10 cellular contexts compared by ENCODE assay signal in the genomic region with DNA sequence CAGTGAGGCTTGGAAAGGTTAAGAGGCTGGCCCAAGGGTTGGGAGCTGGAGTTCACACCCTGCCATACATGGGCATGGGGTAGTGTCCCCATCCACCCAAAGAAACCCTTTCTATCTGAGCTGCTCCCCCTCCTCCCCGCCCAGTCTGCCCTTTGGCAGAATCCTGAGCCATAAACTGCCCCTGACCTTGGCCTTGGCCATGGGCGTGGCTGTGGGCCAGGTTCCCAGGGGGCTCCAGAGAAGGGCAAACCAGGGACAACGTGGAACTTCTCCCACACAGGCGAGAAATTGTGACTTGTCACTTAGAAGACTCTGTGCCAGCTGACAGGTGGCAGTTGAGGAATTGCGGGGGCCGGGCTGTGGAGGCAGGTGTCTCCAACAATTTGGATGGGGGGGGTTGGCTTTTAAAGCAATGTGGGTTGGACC. TPM values are rescaled to one million over a fixed set of nuclear protein-coding genes. Genes with fewer than 3 reads are reported as not detected.
DNase-seq lines count a peak whose midpoint lies in the region; ATAC-seq and TF ChIP-seq lines count a peak whose summit lies in the region.
"Had no signal": no experiment of that assay in that cellular context is flagged by ENCODE, and none has a peak within 500 bp of the region (broad histone marks: within the 10 kb centered on the region; RNA-seq: fewer than 3 reads in every experiment).

No MANE protein-coding gene starts in this region.

- TF ChIP-seq CTCF in NB4 (IDR thresholded peaks at IDR 0.05; ENCODE audit: low read depth, low read length): no peak
- no peak for TF ChIP-seq CTCF in dorsolateral prefrontal cortex (IDR thresholded peaks at IDR 0.05 in 54 of 56, conservative IDR thresholded peaks at IDR 0.05 in 2 of 56; ENCODE audit: low read depth in 1 of 56, partially characterized antibody in 56 of 56)
- TF ChIP-seq CTCF in neutrophil (IDR thresholded peaks at IDR 0.05): no peak
- no peak for TF ChIP-seq CTCF in chondrocyte (IDR thresholded peaks at IDR 0.05)
- no peak for TF ChIP-seq CTCF in nephron progenitor cell (IDR thresholded peaks at IDR 0.05)

- H3K9me3 ChIP-seq in CD4-positive, CD25-positive, alpha-beta regulatory T cell (ENCODE audit: control insufficient read depth in 2 of 2, low read length in 2 of 2): no peaks in the 10 kb centered on the region
- H3K9me3 ChIP-seq in neutrophil: no peaks in the 10 kb centered on the region

- peak overlapping the region; percentile 98 to 100 (median 98) for H3K27ac Mint-ChIP-seq in CD4-positive, CD25-positive, alpha-beta regulatory T cell
- H3K27ac Mint-ChIP-seq in chondrocyte (ENCODE audit: unreplicated experiment) (no peak overlapping the region), nephron progenitor cell (no peak overlapping the region)

- H3K36me3 Mint-ChIP-seq in CD4-positive, CD25-positive, alpha-beta regulatory T cell: peaks cover 43% of the 10 kb centered on the region
- H3K36me3 Mint-ChIP-seq in chondrocyte (ENCODE audit: low read depth) (no peaks in the 10 kb centered on the region), nephron progenitor cell (ENCODE audit: low read depth) (no peaks in the 10 kb centered on the region)

- peaks cover 6 to 56% (median 35%) of the 10 kb centered on the region in 4 donors for H3K4me1 Mint-ChIP-seq in CD4-positive, CD25-positive, alpha-beta regulatory T cell
- H3K4me1 Mint-ChIP-seq in chondrocyte (ENCODE audit: low read depth) (peaks cover 2% of the 10 kb centered on the region), nephron progenitor cell (peaks cover 75% of the 10 kb centered on the region)

- H3K4me3 ChIP-seq in CD4-positive, CD25-positive, alpha-beta regulatory T cell (ENCODE audit: low read depth, low read length): peak overlapping the region; percentile 96
- H3K4me3 ChIP-seq in NB4 (ENCODE audit: low read depth, low read length) (peak overlapping the region; percentile 84), dorsolateral prefrontal cortex (peak overlapping the region in 3 of 59 donors; percentile 12 to 79 (median 69)), neutrophil (ENCODE audit: low read depth in 1 of 2, low read length in 1 of 2) (peak overlapping the region; percentile 56 to 58)

- intact Hi-C loops in dorsolateral prefrontal cortex (cut with DNase I): no loop called here

- H3K36me3 ChIP-seq in CD4-positive, CD25-positive, alpha-beta regulatory T cell (ENCODE audit: control insufficient read depth, insufficient read depth, low read length): no peaks in the 10 kb centered on the region
- no peaks in the 10 kb centered on the region for H3K36me3 ChIP-seq in neutrophil

- peaks cover 13% of the 10 kb centered on the region for H3K27me3 Mint-ChIP-seq in CD4-positive, CD25-positive, alpha-beta regulatory T cell
- H3K27me3 Mint-ChIP-seq in chondrocyte (ENCODE audit: low read depth) (peaks cover 2% of the 10 kb centered on the region), nephron progenitor cell (ENCODE audit: low read depth, poor library complexity) (peaks cover 39% of the 10 kb centered on the region)

- peak overlapping the region; percentile 90 for H3K27ac ChIP-seq in CD4-positive, CD25-positive, alpha-beta regulatory T cell (ENCODE audit: insufficient read depth, low read length, poor library complexity, severe bottlenecking)
- H3K27ac ChIP-seq in dorsolateral prefrontal cortex: peak overlapping the region in 55 of 59 donors; percentile 8 to 91 (median 72)
- peak overlapping the region; percentile 89 for H3K27ac ChIP-seq in neutrophil

- H3K4me1 ChIP-seq in CD4-positive, CD25-positive, alpha-beta regulatory T cell (ENCODE audit: control insufficient read depth, insufficient read depth, low read length, poor library complexity, severe bottlenecking): peaks cover 66% of the 10 kb centered on the region
- peaks cover 84 to 98% of the 10 kb centered on the region in 2 experiments for H3K4me1 ChIP-seq in neutrophil (ENCODE audit: control insufficient read depth in 1 of 2, insufficient read depth in 1 of 2, low read depth in 1 of 2, low read length in 1 of 2)

- no peak for ATAC-seq in CD4-positive, CD25-positive, alpha-beta regulatory T cell (ENCODE audit: low read depth in 2 of 2)
- ATAC-seq: activated CD4-positive, CD25-positive, alpha-beta regulatory T cell treated with anti-CD3 and anti-CD28 coated beads, Interleukin-2, amount 50 U/mL, for 24 hours had no signal

- no peak for TF ChIP-seq POLR2A in NB4 (IDR thresholded peaks at IDR 0.05; ENCODE audit: extremely low read depth, insufficient read length)

- no peaks in the 10 kb centered on the region for H3K27me3 ChIP-seq in CD4-positive, CD25-positive, alpha-beta regulatory T cell (ENCODE audit: control insufficient read depth, insufficient read depth, low read length)
- H3K27me3 ChIP-seq in dorsolateral prefrontal cortex: no peaks in the 10 kb centered on the region
- no peaks in the 10 kb centered on the region for H3K27me3 ChIP-seq in neutrophil

- H3K4me3 Mint-ChIP-seq in CD4-positive, CD25-positive, alpha-beta regulatory T cell: peak overlapping the region; percentile 97 to 100 (median 100)
- H3K4me3 Mint-ChIP-seq in chondrocyte (ENCODE audit: unreplicated experiment) (no peak overlapping the region), nephron progenitor cell (no peak overlapping the region)

- DNase-seq in CD4-positive, CD25-positive, alpha-beta regulatory T cell: no peak
- DNase-seq in NB4 (ENCODE audit: low read depth): peak; percentile 59
- DNase-seq in dorsolateral prefrontal cortex: peak in 1 of 10 donors; percentile 54
- DNase-seq in chondrocyte (ENCODE audit: low spot score): no peak
- DNase-seq in mesenteric fat pad (ENCODE audit: low spot score): no peak
- no peak for DNase-seq in nephron progenitor cell
- DNase-seq in iPS-NIHi7 (ENCODE audit: extremely low spot score): no peak
- DNase-seq: DMS79 had no signal

- peaks cover 0 to 2% (median 0%) of the 10 kb centered on the region in 7 donors for H3K9me3 Mint-ChIP-seq in CD4-positive, CD25-positive, alpha-beta regulatory T cell
- H3K9me3 Mint-ChIP-seq in chondrocyte (ENCODE audit: low read depth) (no peaks in the 10 kb centered on the region), nephron progenitor cell (no peaks in the 10 kb centered on the region)

RNA-seq across cellular contexts. Expression of a gene that starts 4.8 kb away (rescaled TPM):
- 95.6 TPM for total RNA-seq in CD4-positive, CD25-positive, alpha-beta regulatory T cell
- polyA plus RNA-seq in CD4-positive, CD25-positive, alpha-beta regulatory T cell: 10 to 100 TPM; 16.6 to 23.0 (median 17.7) TPM
- total RNA-seq in dorsolateral prefrontal cortex (10 to 100 TPM in 89 of 120 experiments, 1 to 10 TPM in 31; 6.0 to 19.9 (median 11.3) TPM), chondrocyte (1.4 to 1.6 TPM (median 1.5 TPM) in 3 replicates), mesenteric fat pad (6.3 TPM)

RNA-seq across cellular contexts. Expression of a gene that starts 18.0 kb away (rescaled TPM):
- total RNA-seq in CD4-positive, CD25-positive, alpha-beta regulatory T cell: not detected
- not detected for polyA plus RNA-seq in CD4-positive, CD25-positive, alpha-beta regulatory T cell
- 10 to 100 TPM; 16.2 to 32.0 (median 24.6) TPM for total RNA-seq in dorsolateral prefrontal cortex
- total RNA-seq in chondrocyte: 1.1 to 2.3 TPM (median 1.5 TPM) in 3 replicates
- total RNA-seq in mesenteric fat pad: 13.9 TPM

Comparison
In these comparisons a context has a peak if more than half of its experiments do, and no peak if none do; other contexts are left out.
1. H3K27ac Mint-ChIP-seq: peak in CD4-positive, CD25-positive, alpha-beta regulatory T cell (3 of 3); none in chondrocyte (single experiment) and nephron progenitor cell (single experiment).
2. H3K4me3 Mint-ChIP-seq: peak in CD4-positive, CD25-positive, alpha-beta regulatory T cell (4 of 4); none in chondrocyte (single experiment) and nephron progenitor cell (single experiment).
3. Peak in every context shown above with its lines, with median percentiles within 50 percentile points of each other: H3K27ac ChIP-seq.